7 cellular contexts compared by ENCODE assay signal in the genomic region with DNA sequence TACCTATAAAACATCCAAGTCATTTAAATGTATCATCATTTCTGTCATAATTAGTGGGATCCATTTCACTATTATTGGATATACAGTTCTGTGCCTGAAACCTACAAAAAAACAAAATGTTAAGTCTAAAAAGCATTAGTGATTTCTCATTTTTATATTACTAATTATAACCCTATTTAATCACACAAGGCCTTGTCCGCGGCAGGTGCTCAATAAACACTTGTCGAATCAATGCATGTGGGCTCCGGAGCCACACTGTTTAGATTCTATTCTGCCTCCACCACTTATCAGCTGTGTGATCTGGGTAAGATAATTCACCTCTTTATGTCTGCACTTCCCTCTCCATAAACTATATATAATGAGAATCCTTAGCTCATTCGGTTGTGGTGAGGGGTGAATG. TPM values are rescaled to one million over a fixed set of nuclear protein-coding genes. Genes with fewer than 3 reads are reported as not detected.
DNase-seq lines count a peak whose midpoint lies in the region; ATAC-seq, FAIRE-seq and TF ChIP-seq lines count a peak whose summit lies in the region.
"Not testable (repeated sequence)": the region's sequence is repeated elsewhere in the genome, so short reads cannot be mapped to it uniquely, and the experiment has no call there.

A gene (minus strand): TSS at position 101 of the 400 bp plus-strand sequence. CDS start 378 bp downstream, outside the sequence.

- CTCF ChIA-PET in activated CD4-positive, alpha-beta T cell treated with anti-CD3 and anti-CD28 coated beads for 36 hours (lab: Charles Lee) = not testable (repeated sequence)

- FAIRE-seq in astrocyte (lab: Jason Lieb, UNC) = not testable (repeated sequence)

- not testable (repeated sequence) for H3K4me1 ChIP-seq in astrocyte (ENCODE audit: insufficient read depth, low read length); esophagus muscularis mucosa; spleen

- not testable (repeated sequence) for H3K36me3 Mint-ChIP-seq in HFFc6 (ENCODE audit: low read depth); activated CD4-positive, alpha-beta T cell treated with anti-CD3 and anti-CD28 coated beads for 36 hours (ENCODE audit: low read depth); astrocyte (ENCODE audit: low read depth, unreplicated experiment); natural killer cell treated with Interleukin-12 subunit alpha and Interleukin-12 subunit beta and Interleukin-15 and Interleukin-18, amount 100 ng/mL, for 72 hours

- not testable (repeated sequence) for H3K27ac Mint-ChIP-seq in HFFc6; activated CD4-positive, alpha-beta T cell treated with anti-CD3 and anti-CD28 coated beads for 36 hours; astrocyte (ENCODE audit: unreplicated experiment); natural killer cell treated with Interleukin-12 subunit alpha and Interleukin-12 subunit beta and Interleukin-15 and Interleukin-18, amount 100 ng/mL, for 72 hours

- not testable (repeated sequence) for H3K9me3 ChIP-seq in astrocyte (ENCODE audit: insufficient read depth, low read depth, low read length); esophagus muscularis mucosa; spleen

- not testable (repeated sequence) for H3K9ac ChIP-seq in astrocyte (ENCODE audit: low read length)

- not testable (repeated sequence) for H4K20me1 ChIP-seq in astrocyte (ENCODE audit: insufficient read depth, low read length)

- H3K27ac ChIP-seq in astrocyte (ENCODE audit: low read depth, low read length); esophagus muscularis mucosa (replicated peaks in 1 of 4); spleen: not testable (repeated sequence)

- DNase-seq in HFFc6; activated CD4-positive, alpha-beta T cell treated with anti-CD3 and anti-CD28 coated beads for 36 hours; astrocyte (ENCODE audit: low read depth); esophagus muscularis mucosa (ENCODE audit: extremely low spot score); kidney epithelial cell (ENCODE audit: low read depth); natural killer cell treated with Interleukin-12 subunit alpha and Interleukin-12 subunit beta and Interleukin-15 and Interleukin-18, amount 100 ng/mL, for 72 hours (ENCODE audit: low spot score); spleen: not testable (repeated sequence)

- not testable (repeated sequence) for TF ChIP-seq POLR2A in esophagus muscularis mucosa (IDR thresholded peaks at IDR 0.05; ENCODE audit: low read depth); spleen (IDR thresholded peaks at IDR 0.05)

- no CpG with 5 or more reads among the region's 5 CpGs for WGBS in esophagus muscularis mucosa
- WGBS in spleen, 5 donors = no CpG with 5 or more reads among the region's 5 CpGs

- not testable (repeated sequence) for TF ChIP-seq CTCF in HFFc6 (IDR thresholded peaks at IDR 0.05); astrocyte (IDR thresholded peaks at IDR 0.05; ENCODE audit: insufficient read depth, low read depth, low read length); esophagus muscularis mucosa (IDR thresholded peaks at IDR 0.05); kidney epithelial cell (IDR thresholded peaks at IDR 0.05; ENCODE audit: insufficient read depth, low read length, poor library complexity, severe bottlenecking); spleen (IDR thresholded peaks at IDR 0.05 in 8 of 11, conservative IDR thresholded peaks at IDR 0.05 in 3 of 11)

- H3K4me3 Mint-ChIP-seq in HFFc6; activated CD4-positive, alpha-beta T cell treated with anti-CD3 and anti-CD28 coated beads for 36 hours; astrocyte (ENCODE audit: unreplicated experiment); natural killer cell treated with Interleukin-12 subunit alpha and Interleukin-12 subunit beta and Interleukin-15 and Interleukin-18, amount 100 ng/mL, for 72 hours: not testable (repeated sequence)

- not testable (repeated sequence) for H3K79me2 ChIP-seq in astrocyte (ENCODE audit: insufficient read depth, low read length)

- POLR2A ChIA-PET in activated CD4-positive, alpha-beta T cell treated with anti-CD3 and anti-CD28 coated beads for 36 hours (lab: Charles Lee) = not testable (repeated sequence)

- H3K4me1 Mint-ChIP-seq in HFFc6 (ENCODE audit: low read depth); activated CD4-positive, alpha-beta T cell treated with anti-CD3 and anti-CD28 coated beads for 36 hours; astrocyte (ENCODE audit: low read depth, unreplicated experiment); natural killer cell treated with Interleukin-12 subunit alpha and Interleukin-12 subunit beta and Interleukin-15 and Interleukin-18, amount 100 ng/mL, for 72 hours (ENCODE audit: low read depth in 2 of 2): not testable (repeated sequence)

- not testable (repeated sequence) for H3K27me3 Mint-ChIP-seq in HFFc6 (ENCODE audit: insufficient read depth); activated CD4-positive, alpha-beta T cell treated with anti-CD3 and anti-CD28 coated beads for 36 hours; astrocyte (ENCODE audit: low read depth, unreplicated experiment); natural killer cell treated with Interleukin-12 subunit alpha and Interleukin-12 subunit beta and Interleukin-15 and Interleukin-18, amount 100 ng/mL, for 72 hours

- not testable (repeated sequence) for H3K36me3 ChIP-seq in astrocyte (ENCODE audit: insufficient read depth, low read length); esophagus muscularis mucosa; kidney epithelial cell (ENCODE audit: control insufficient read depth, insufficient read depth, low read length); spleen

- not testable (repeated sequence) for ATAC-seq in activated CD4-positive, alpha-beta T cell treated with anti-CD3 and anti-CD28 coated beads for 36 hours; natural killer cell treated with Interleukin-12 subunit alpha and Interleukin-12 subunit beta and Interleukin-15 and Interleukin-18, amount 100 ng/mL, for 72 hours

- intact Hi-C loops in activated CD4-positive, alpha-beta T cell treated with anti-CD3 and anti-CD28 coated beads for 36 hours (cut with DNase I, micrococcal nuclease); esophagus muscularis mucosa (cut with DNase I); spleen (cut with DNase I; ENCODE audit: low total_unique reads): not testable (repeated sequence)

- H3K27me3 ChIP-seq in astrocyte (ENCODE audit: insufficient read depth, low read length); esophagus muscularis mucosa; kidney epithelial cell (ENCODE audit: control insufficient read depth, insufficient read depth, low read length); spleen (replicated peaks in 1 of 7): not testable (repeated sequence)

- H3K4me2 ChIP-seq in astrocyte (ENCODE audit: low read length) = not testable (repeated sequence)

- not testable (repeated sequence) for H3K4me3 ChIP-seq in astrocyte (ENCODE audit: insufficient read depth, low read depth, low read length); esophagus muscularis mucosa; kidney epithelial cell (ENCODE audit: low read depth, low read length); spleen

- TF ChIP-seq EP300 in esophagus muscularis mucosa (IDR thresholded peaks at IDR 0.05) = not testable (repeated sequence)

- H3K9me3 Mint-ChIP-seq in HFFc6; activated CD4-positive, alpha-beta T cell treated with anti-CD3 and anti-CD28 coated beads for 36 hours (ENCODE audit: low read depth); astrocyte (ENCODE audit: unreplicated experiment); natural killer cell treated with Interleukin-12 subunit alpha and Interleukin-12 subunit beta and Interleukin-15 and Interleukin-18, amount 100 ng/mL, for 72 hours: not testable (repeated sequence)

- H2AFZ ChIP-seq in astrocyte (ENCODE audit: low read depth, low read length) = not testable (repeated sequence)

RNA-seq across cellular contexts. Expression of the gene that starts here (rescaled TPM):
- total RNA-seq in HFFc6 (2021; fragmentation: NEBNext Ultra II Directional; extraction: Animal tissue kit (Norgen Biotek cat#: 25700)) = 10 to 100 TPM; 35.3 to 49.8 (median 40.8) TPM
- total RNA-seq in activated CD4-positive, alpha-beta T cell treated with anti-CD3 and anti-CD28 coated beads for 36 hours = 100 to 1,000 TPM; 109 to 121 TPM
- total RNA-seq in astrocyte (98.2 and 118 TPM in 2 replicates), esophagus muscularis mucosa (10 to 100 TPM; 15.4 to 60.2 (median 21.5) TPM), kidney epithelial cell (19.8 and 41.4 TPM in 2 replicates), spleen (100 to 1,000 TPM in 6 of 7 donors, 10 to 100 TPM in 1; 86.6 to 470 (median 154) TPM)
- total RNA-seq in natural killer cell treated with Interleukin-12 subunit alpha and Interleukin-12 subunit beta and Interleukin-15 and Interleukin-18, amount 100 ng/mL, for 72 hours = 100 to 1,000 TPM; 283 to 712 TPM
- polyA plus RNA-seq in spleen = 10 to 100 TPM; 16.5 to 26.4 (median 22.5) TPM
